In the genomic region with DNA sequence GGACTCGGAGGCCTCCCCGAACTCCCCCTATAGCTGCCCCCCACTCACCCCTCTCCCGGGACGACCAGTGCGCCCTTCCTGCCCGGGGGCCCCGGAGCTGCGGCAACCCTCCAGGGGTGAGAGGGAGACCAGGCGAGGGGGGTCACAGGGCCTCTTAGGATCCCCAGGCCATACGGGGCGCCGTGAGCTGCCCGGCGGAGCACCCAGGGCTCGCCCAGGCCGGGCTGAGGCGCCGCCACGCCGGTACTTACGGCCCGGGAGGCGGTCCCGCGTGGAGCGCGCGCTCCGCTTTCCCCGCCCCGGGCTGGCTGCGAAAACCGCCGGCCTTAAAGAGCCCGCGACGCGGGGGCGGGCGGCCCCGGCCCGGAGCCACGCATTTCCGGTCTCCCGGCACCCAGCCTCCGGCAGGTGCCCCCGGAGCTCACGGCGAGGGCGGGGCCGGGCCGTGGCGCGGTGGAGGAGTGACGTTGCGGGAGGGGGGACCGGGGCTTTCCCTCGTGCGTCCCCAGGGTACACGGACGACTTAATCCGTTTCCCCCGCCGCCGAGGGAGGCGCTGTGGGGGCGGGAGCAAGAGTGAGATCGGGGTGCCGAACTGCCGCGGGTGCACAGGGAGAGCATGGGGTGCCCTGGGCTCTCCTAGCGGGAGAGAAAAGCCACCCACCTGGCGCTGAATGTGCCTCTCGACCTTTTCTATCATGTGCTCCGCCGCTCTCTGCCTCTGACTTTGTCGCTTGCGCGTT, we compare ENCODE assay signal across 1 cellular context.
TF ChIP-seq lines count a peak whose summit lies in the region.

METTL21A (minus strand) TSS at position 381 of the 742 bp plus-strand sequence. CDS start 1,019 bp downstream, outside the sequence.

TF ChIP-seq in GM12878, 131 proteins besides CTCF, POLR2A, EP300 and RAD21 (continued from another document and continues in another):
- TF ChIP-seq ZBTB4 (CRISPR knock-in tag; IDR thresholded peaks at IDR 0.05) (no peak), EZH2 (IDR thresholded peaks at IDR 0.05; ENCODE audit: borderline replicate concordance, control insufficient read depth, low read depth, low read length) (no peak), SUPT20H (IDR thresholded peaks at IDR 0.05; ENCODE audit: borderline replicate concordance, control insufficient read depth, low read depth, low read length) (no peak), PML (IDR thresholded peaks at IDR 0.05; ENCODE audit: low read length) (peak; percentile 84; the same call in 1 of the 2 replicates), POU2F2 (IDR thresholded peaks at IDR 0.05; ENCODE audit: borderline replicate concordance, low read depth, low read length) (peak; percentile 52), ZSCAN29 (IDR thresholded peaks at IDR 0.05) (peak; percentile 95), YY1 (IDR thresholded peaks at IDR 0.05; ENCODE audit: low read depth, low read length) (peak; percentile 51; the same call in 1 of the 2 replicates), SREBF2 (IDR thresholded peaks at IDR 0.05; ENCODE audit: low read length) (no peak), NBN (IDR thresholded peaks at IDR 0.05) (peak; percentile 96; the same call in 1 of the 2 replicates), SPI1 (IDR thresholded peaks at IDR 0.05; ENCODE audit: borderline replicate concordance, insufficient read depth, low read depth, low read length) (no peak), MXI1 (IDR thresholded peaks at IDR 0.05; ENCODE audit: low read depth, low read length) (peak; percentile 41; the same call in 1 of the 2 replicates), JUNB (IDR thresholded peaks at IDR 0.05) (no peak), ZBED1 (IDR thresholded peaks at IDR 0.05; ENCODE audit: borderline replicate concordance) (peak; percentile 57; the same call in 1 of the 2 replicates), JUND (IDR thresholded peaks at IDR 0.05; ENCODE audit: low read depth, low read length) (no peak), ZNF207 (IDR thresholded peaks at IDR 0.05; ENCODE audit: borderline replicate concordance) (0 out of 2 replicates have a peak, but pooled peaks have one; percentile 54), SMARCA5 (IDR thresholded peaks at IDR 0.05) (peak; percentile 64; the same call in 1 of the 2 replicates), MTA2 (IDR thresholded peaks at IDR 0.05; ENCODE audit: low read depth) (peak; percentile 56; the same call in 1 of the 2 replicates), EGR1 (IDR thresholded peaks at IDR 0.05; ENCODE audit: borderline replicate concordance in 1 of 2, low read depth in 2 of 2, low read length in 2 of 2) (peak; percentile 48 to 99), ESRRA (IDR thresholded peaks at IDR 0.05; ENCODE audit: low read length) (peak; percentile 5; the same call in 1 of the 2 replicates), BACH1 (IDR thresholded peaks at IDR 0.05; ENCODE audit: borderline replicate concordance) (peak; percentile 92), DPF2 (IDR thresholded peaks at IDR 0.05) (peak; percentile 94), SP1 (IDR thresholded peaks at IDR 0.05; ENCODE audit: low read depth, low read length) (no peak), STAT3 (IDR thresholded peaks at IDR 0.05; ENCODE audit: low read depth, low read length) (no peak), POLR2AphosphoS5 (IDR thresholded peaks at IDR 0.05; ENCODE audit: low read length) (peak; percentile 86), MYB (IDR thresholded peaks at IDR 0.05; ENCODE audit: borderline replicate concordance, low read depth, low read length) (peak; percentile 44; the same call in 1 of the 2 replicates), LARP7 (IDR thresholded peaks at IDR 0.05) (peak; percentile 94), RB1 (IDR thresholded peaks at IDR 0.05; ENCODE audit: borderline replicate concordance) (peak; percentile 92; the same call in 1 of the 2 replicates), MTA3 (IDR thresholded peaks at IDR 0.05; ENCODE audit: borderline replicate concordance, low read length) (no peak), RELA (IDR thresholded peaks at IDR 0.05; ENCODE audit: borderline replicate concordance, partially characterized antibody) (peak; percentile 94), CEBPZ (IDR thresholded peaks at IDR 0.05; ENCODE audit: low read depth, low read length) (no peak), SREBF1 (IDR thresholded peaks at IDR 0.05; ENCODE audit: low read length) (no peak), ASH2L (IDR thresholded peaks at IDR 0.05; ENCODE audit: borderline replicate concordance, low read depth) (no peak), BHLHE40 (IDR thresholded peaks at IDR 0.05; ENCODE audit: borderline replicate concordance in 1 of 2, low read depth in 2 of 2, low read length in 1 of 2) (peak; percentile 86 to 97), EED (IDR thresholded peaks at IDR 0.05; ENCODE audit: low read depth) (no peak; the same call in 1 of the 2 replicates), BCL11A (IDR thresholded peaks at IDR 0.05; ENCODE audit: low read depth, low read length) (0 out of 2 replicates have a peak, but pooled peaks have one; percentile 42), NR2C2 (IDR thresholded peaks at IDR 0.05; ENCODE audit: borderline replicate concordance, control insufficient read depth, insufficient read length, low read depth) (no peak), RBBP5 (conservative IDR thresholded peaks at IDR 0.05) (no peak), ZNF217 (IDR thresholded peaks at IDR 0.05) (no peak)
- TF ChIP-seq, protein P1, sequence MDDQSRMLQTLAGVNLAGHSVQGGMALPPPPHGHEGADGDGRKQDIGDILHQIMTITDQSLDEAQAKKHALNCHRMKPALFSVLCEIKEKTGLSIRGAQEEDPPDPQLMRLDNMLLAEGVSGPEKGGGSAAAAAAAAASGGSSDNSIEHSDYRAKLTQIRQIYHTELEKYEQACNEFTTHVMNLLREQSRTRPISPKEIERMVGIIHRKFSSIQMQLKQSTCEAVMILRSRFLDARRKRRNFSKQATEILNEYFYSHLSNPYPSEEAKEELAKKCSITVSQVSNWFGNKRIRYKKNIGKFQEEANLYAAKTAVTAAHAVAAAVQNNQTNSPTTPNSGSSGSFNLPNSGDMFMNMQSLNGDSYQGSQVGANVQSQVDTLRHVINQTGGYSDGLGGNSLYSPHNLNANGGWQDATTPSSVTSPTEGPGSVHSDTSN (IDR thresholded peaks at IDR 0.05; ENCODE audit: insufficient replicate concordance, low read depth, low read length) = no peak
- TF ChIP-seq, protein P2, sequence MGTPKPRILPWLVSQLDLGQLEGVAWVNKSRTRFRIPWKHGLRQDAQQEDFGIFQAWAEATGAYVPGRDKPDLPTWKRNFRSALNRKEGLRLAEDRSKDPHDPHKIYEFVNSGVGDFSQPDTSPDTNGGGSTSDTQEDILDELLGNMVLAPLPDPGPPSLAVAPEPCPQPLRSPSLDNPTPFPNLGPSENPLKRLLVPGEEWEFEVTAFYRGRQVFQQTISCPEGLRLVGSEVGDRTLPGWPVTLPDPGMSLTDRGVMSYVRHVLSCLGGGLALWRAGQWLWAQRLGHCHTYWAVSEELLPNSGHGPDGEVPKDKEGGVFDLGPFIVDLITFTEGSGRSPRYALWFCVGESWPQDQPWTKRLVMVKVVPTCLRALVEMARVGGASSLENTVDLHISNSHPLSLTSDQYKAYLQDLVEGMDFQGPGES (IDR thresholded peaks at IDR 0.05) = no peak
- TF ChIP-seq, protein P3, sequence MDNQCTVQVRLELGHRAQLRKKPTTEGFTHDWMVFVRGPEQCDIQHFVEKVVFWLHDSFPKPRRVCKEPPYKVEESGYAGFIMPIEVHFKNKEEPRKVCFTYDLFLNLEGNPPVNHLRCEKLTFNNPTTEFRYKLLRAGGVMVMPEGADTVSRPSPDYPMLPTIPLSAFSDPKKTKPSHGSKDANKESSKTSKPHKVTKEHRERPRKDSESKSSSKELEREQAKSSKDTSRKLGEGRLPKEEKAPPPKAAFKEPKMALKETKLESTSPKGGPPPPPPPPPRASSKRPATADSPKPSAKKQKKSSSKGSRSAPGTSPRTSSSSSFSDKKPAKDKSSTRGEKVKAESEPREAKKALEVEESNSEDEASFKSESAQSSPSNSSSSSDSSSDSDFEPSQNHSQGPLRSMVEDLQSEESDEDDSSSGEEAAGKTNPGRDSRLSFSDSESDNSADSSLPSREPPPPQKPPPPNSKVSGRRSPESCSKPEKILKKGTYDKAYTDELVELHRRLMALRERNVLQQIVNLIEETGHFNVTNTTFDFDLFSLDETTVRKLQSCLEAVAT (IDR thresholded peaks at IDR 0.05) = peak; percentile 79
- TF ChIP-seq, protein P4, sequence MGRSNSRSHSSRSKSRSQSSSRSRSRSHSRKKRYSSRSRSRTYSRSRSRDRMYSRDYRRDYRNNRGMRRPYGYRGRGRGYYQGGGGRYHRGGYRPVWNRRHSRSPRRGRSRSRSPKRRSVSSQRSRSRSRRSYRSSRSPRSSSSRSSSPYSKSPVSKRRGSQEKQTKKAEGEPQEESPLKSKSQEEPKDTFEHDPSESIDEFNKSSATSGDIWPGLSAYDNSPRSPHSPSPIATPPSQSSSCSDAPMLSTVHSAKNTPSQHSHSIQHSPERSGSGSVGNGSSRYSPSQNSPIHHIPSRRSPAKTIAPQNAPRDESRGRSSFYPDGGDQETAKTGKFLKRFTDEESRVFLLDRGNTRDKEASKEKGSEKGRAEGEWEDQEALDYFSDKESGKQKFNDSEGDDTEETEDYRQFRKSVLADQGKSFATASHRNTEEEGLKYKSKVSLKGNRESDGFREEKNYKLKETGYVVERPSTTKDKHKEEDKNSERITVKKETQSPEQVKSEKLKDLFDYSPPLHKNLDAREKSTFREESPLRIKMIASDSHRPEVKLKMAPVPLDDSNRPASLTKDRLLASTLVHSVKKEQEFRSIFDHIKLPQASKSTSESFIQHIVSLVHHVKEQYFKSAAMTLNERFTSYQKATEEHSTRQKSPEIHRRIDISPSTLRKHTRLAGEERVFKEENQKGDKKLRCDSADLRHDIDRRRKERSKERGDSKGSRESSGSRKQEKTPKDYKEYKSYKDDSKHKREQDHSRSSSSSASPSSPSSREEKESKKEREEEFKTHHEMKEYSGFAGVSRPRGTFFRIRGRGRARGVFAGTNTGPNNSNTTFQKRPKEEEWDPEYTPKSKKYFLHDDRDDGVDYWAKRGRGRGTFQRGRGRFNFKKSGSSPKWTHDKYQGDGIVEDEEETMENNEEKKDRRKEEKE (IDR thresholded peaks at IDR 0.05) = no peak
- TF ChIP-seq, protein P5, sequence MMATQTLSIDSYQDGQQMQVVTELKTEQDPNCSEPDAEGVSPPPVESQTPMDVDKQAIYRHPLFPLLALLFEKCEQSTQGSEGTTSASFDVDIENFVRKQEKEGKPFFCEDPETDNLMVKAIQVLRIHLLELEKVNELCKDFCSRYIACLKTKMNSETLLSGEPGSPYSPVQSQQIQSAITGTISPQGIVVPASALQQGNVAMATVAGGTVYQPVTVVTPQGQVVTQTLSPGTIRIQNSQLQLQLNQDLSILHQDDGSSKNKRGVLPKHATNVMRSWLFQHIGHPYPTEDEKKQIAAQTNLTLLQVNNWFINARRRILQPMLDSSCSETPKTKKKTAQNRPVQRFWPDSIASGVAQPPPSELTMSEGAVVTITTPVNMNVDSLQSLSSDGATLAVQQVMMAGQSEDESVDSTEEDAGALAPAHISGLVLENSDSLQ (IDR thresholded peaks at IDR 0.05) = peak; percentile 58; the same call in 1 of the 2 replicates
- TF ChIP-seq, protein P6, sequence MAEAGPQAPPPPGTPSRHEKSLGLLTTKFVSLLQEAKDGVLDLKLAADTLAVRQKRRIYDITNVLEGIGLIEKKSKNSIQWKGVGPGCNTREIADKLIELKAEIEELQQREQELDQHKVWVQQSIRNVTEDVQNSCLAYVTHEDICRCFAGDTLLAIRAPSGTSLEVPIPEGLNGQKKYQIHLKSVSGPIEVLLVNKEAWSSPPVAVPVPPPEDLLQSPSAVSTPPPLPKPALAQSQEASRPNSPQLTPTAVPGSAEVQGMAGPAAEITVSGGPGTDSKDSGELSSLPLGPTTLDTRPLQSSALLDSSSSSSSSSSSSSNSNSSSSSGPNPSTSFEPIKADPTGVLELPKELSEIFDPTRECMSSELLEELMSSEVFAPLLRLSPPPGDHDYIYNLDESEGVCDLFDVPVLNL (IDR thresholded peaks at IDR 0.05; ENCODE audit: low read depth, low read length) = no peak; the same call in 1 of the 2 replicates
